ENCODE assay signal across 8 cellular contexts in the genomic region with DNA sequence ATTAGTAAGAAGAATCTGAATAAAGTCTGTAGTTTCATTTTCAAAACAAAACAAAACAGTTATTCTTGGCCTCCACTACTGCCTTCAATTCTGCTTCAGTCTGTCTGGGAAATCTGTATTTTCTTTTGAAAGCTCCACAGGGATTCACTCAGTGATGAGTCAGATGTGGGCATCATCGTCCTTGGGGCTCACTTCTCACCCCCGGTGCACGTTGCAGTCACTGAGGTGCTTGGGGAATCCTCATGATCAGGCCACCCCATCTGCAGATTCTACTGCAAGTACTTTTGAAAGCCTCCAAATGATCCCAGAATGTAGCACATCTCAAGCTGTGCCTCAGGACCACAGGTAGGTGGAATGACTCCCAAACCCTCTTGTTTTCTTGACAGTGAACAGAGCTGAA. TPM values are rescaled to one million over a fixed set of nuclear protein-coding genes. Genes with fewer than 3 reads are reported as not detected.
A peak's percentile ranks its signal among the peaks of the same experiment; 100 is the strongest.
DNase-seq lines count a peak whose midpoint lies in the region; ATAC-seq and TF ChIP-seq lines count a peak whose summit lies in the region.

No MANE protein-coding gene starts in this region.

- no peak for TF ChIP-seq CTCF in left lung (IDR thresholded peaks at IDR 0.05)

- H3K27ac Mint-ChIP-seq in CD4-positive, alpha-beta memory T cell = peak overlapping the region; percentile 89 to 96 (median 93)
- peak overlapping the region; percentile 78 to 92 for H3K27ac Mint-ChIP-seq in activated naive CD4-positive, alpha-beta T cell treated with anti-CD3 and anti-CD28 coated beads, Interleukin-2, amount 50 U/mL, for 72 hours

- intact Hi-C loops in CD4-positive, alpha-beta memory T cell (cut with micrococcal nuclease) = loop anchor here (2.0 kb wide), 1 partner anchor 18 kb away; no protein-coding TSS in a partner anchor
- intact Hi-C loops in left lung (cut with DNase I) = no loop called here

- POLR2A ChIA-PET in CD4-positive, alpha-beta memory T cell (lab: Charles Lee; ENCODE audit: partially characterized antibody) = interaction anchor here (1.5 to 34.6 kb wide), 6 partner anchors 19 to 83 kb away, joined by 3 to 1352 read pairs (median 4); no protein-coding TSS in a partner anchor

- H3K4me3 ChIP-seq in CD4-positive, alpha-beta memory T cell (ENCODE audit: low read length in 2 of 2) = peak overlapping the region; percentile 8 to 31
- H3K4me3 ChIP-seq in left lung (no peak overlapping the region), urinary bladder (ENCODE audit: low read depth, low read length) (no peak overlapping the region)

- H3K4me3 Mint-ChIP-seq in CD4-positive, alpha-beta memory T cell = peak overlapping the region; percentile 75 to 96 (median 90)

- H3K9me3 Mint-ChIP-seq in CD4-positive, alpha-beta memory T cell = no peaks in the 10 kb centered on the region
- no peaks in the 10 kb centered on the region for H3K9me3 Mint-ChIP-seq in activated naive CD4-positive, alpha-beta T cell treated with anti-CD3 and anti-CD28 coated beads, Interleukin-2, amount 50 U/mL, for 72 hours

- no peaks in the 10 kb centered on the region for H3K27me3 ChIP-seq in CD4-positive, alpha-beta memory T cell (ENCODE audit: insufficient read depth, low read length)
- H3K27me3 ChIP-seq in left lung = no peaks in the 10 kb centered on the region

- DNase-seq in CD4-positive, alpha-beta memory T cell = peak in 1 of 5 donors; percentile 74
- DNase-seq in activated naive CD4-positive, alpha-beta T cell treated with anti-CD3 and anti-CD28 coated beads, Interleukin-2, amount 50 U/mL, for 72 hours (ENCODE audit: low spot score in 2 of 2) = peak in 1 of 2 donors; percentile 70
- DNase-seq in left lung (no peak), NCI-H2081 treated with DMSO at 0.1 percent for 48 hours (lab: John Stamatoyannopoulos, UW) (no peak), NCI-H1092 (lab: John Stamatoyannopoulos, UW) (no peak), GM19238 (ENCODE audit: insufficient read length, low spot score) (no peak)

- no peaks in the 10 kb centered on the region for H3K27me3 Mint-ChIP-seq in CD4-positive, alpha-beta memory T cell

- peaks cover 90% of the 10 kb centered on the region for H3K4me1 ChIP-seq in CD4-positive, alpha-beta memory T cell (ENCODE audit: insufficient read depth, low read length)
- H3K4me1 ChIP-seq in left lung (peaks cover 51 to 90% of the 10 kb centered on the region in 2 donors), urinary bladder (ENCODE audit: insufficient read depth) (peaks cover 2% of the 10 kb centered on the region)

- H3K36me3 ChIP-seq in CD4-positive, alpha-beta memory T cell (ENCODE audit: insufficient read depth, low read length) = no peaks in the 10 kb centered on the region
- H3K36me3 ChIP-seq in left lung (no peaks in the 10 kb centered on the region), urinary bladder (ENCODE audit: insufficient read depth) (no peaks in the 10 kb centered on the region)

- H3K4me1 Mint-ChIP-seq in CD4-positive, alpha-beta memory T cell = peaks cover 55 to 93% (median 68%) of the 10 kb centered on the region in 4 donors

- peaks cover 18 to 40% of the 10 kb centered on the region in 2 donors for H3K36me3 Mint-ChIP-seq in CD4-positive, alpha-beta memory T cell
- H3K36me3 Mint-ChIP-seq in activated naive CD4-positive, alpha-beta T cell treated with anti-CD3 and anti-CD28 coated beads, Interleukin-2, amount 50 U/mL, for 72 hours = peaks cover 14 to 30% of the 10 kb centered on the region in 2 donors

- peak overlapping the region; percentile 72 for H3K27ac ChIP-seq in CD4-positive, alpha-beta memory T cell (ENCODE audit: low read depth, low read length)
- H3K27ac ChIP-seq in left lung (peak overlapping the region; percentile 84 to 86), urinary bladder (ENCODE audit: low read depth) (peak overlapping the region; percentile 7)

- CTCF ChIA-PET in CD4-positive, alpha-beta memory T cell (lab: Charles Lee; ENCODE audit: partially characterized antibody) = interaction anchor here (1.4 to 5.6 kb wide), 4 partner anchors 10 to 267 kb away, joined by 4 to 81 read pairs (median 20); no protein-coding TSS in a partner anchor

- no peaks in the 10 kb centered on the region for H3K9me3 ChIP-seq in CD4-positive, alpha-beta memory T cell (ENCODE audit: control insufficient read depth in 1 of 2, low read length in 2 of 2)
- H3K9me3 ChIP-seq in left lung = no peaks in the 10 kb centered on the region

- ATAC-seq in HG02798 (IDR thresholded peaks at IDR 0.05; ENCODE audit: poor library complexity, unreplicated experiment) = peak; percentile 21
- peak; percentile 29 to 68 for ATAC-seq in activated naive CD4-positive, alpha-beta T cell treated with anti-CD3 and anti-CD28 coated beads, Interleukin-2, amount 50 U/mL, for 72 hours
- no peak for ATAC-seq in left lung

- 26% methylated on average over 3 of the region's 3 CpGs for WGBS in urinary bladder

RNA-seq across cellular contexts. Expression of a gene that starts 34.3 kb away (rescaled TPM):
- 100 to 1,000 TPM in 1 of 2 experiments, 10 to 100 TPM in 1; 95.4 to 103 TPM for total RNA-seq in CD4-positive, alpha-beta memory T cell
- polyA plus RNA-seq in CD4-positive, alpha-beta memory T cell = 10 to 100 TPM; 53.6 to 96.5 TPM
- total RNA-seq in activated naive CD4-positive, alpha-beta T cell treated with anti-CD3 and anti-CD28 coated beads, Interleukin-2, amount 50 U/mL, for 72 hours = 100 to 1,000 TPM in 1 of 2 donors, 10 to 100 TPM in 1; 66.0 to 113 TPM
- 10 to 100 TPM; 47.3 to 63.2 TPM for total RNA-seq in left lung
- total RNA-seq in urinary bladder = 32.2 TPM
- polyA plus RNA-seq in urinary bladder = 17.6 TPM

Comparison
In these comparisons a context has a peak if more than half of its experiments do, and no peak if none do; other contexts are left out.
1. H3K27ac ChIP-seq: peak in every context shown above with its lines; median percentile 85 in left lung; 72 in CD4-positive, alpha-beta memory T cell; 7 in urinary bladder.
2. H3K4me3 ChIP-seq: peak in CD4-positive, alpha-beta memory T cell (2 of 2); none in left lung (0 of 2) and urinary bladder (single experiment).